ENCODE assay signal across 2 cellular contexts in the genomic region with DNA sequence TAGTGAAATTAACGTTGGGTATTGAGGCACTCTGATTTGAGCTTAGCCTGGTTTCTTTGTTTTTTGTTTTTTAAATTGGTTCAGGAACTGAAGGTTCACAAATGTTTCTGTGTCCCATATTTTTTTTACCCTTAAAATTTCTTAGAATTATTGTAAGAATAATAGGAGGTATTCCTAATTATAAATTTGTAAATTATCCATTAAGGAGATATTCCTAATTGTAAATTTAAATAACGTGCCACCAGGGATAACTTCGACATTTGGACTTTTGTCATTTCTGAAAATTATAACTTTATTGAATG.
TF ChIP-seq lines count a peak whose summit lies in the region.

No MANE protein-coding gene starts in this region.

TF ChIP-seq in SK-N-SH, 30 proteins besides CTCF, POLR2A, EP300 and RAD21 (continued from another document):
- TF ChIP-seq ZBTB33 (IDR thresholded peaks at IDR 0.05; ENCODE audit: borderline replicate concordance, low read depth) (no peak), CHD2 (IDR thresholded peaks at IDR 0.05; ENCODE audit: low read length, partially characterized antibody) (no peak), FOXM1 (IDR thresholded peaks at IDR 0.05; ENCODE audit: low read depth) (no peak), GABPA (IDR thresholded peaks at IDR 0.05; ENCODE audit: low read depth) (no peak), NRF1 (IDR thresholded peaks at IDR 0.05; ENCODE audit: low read depth, low read length) (no peak), RFX5 (IDR thresholded peaks at IDR 0.05; ENCODE audit: low read length) (no peak), SIN3A (IDR thresholded peaks at IDR 0.05; ENCODE audit: borderline replicate concordance, low read depth, low read length) (no peak), MXI1 (IDR thresholded peaks at IDR 0.05; ENCODE audit: low read depth, low read length) (no peak), JUND (IDR thresholded peaks at IDR 0.05) (no peak)
- TF ChIP-seq, protein P1, sequence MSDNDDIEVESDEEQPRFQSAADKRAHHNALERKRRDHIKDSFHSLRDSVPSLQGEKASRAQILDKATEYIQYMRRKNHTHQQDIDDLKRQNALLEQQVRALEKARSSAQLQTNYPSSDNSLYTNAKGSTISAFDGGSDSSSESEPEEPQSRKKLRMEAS (IDR thresholded peaks at IDR 0.05; ENCODE audit: low read depth) = no peak

TF ChIP-seq in SK-N-SH treated with all-trans-retinoic acid at 6 μM for 48 hours, 23 proteins besides CTCF, POLR2A, EP300 and RAD21 (continued from another document):
- TF ChIP-seq CSRNP3 (CRISPR knock-in tag; IDR thresholded peaks at IDR 0.05) (no peak), ESRRG (CRISPR knock-in tag; IDR thresholded peaks at IDR 0.05) (no peak), TCF4 (CRISPR knock-in tag; IDR thresholded peaks at IDR 0.05; ENCODE audit: borderline replicate concordance) (no peak), TSHZ2 (CRISPR knock-in tag; IDR thresholded peaks at IDR 0.05) (no peak), ZNF70 (CRISPR knock-in tag; IDR thresholded peaks at IDR 0.05) (no peak), CREB5 (CRISPR knock-in tag; IDR thresholded peaks at IDR 0.05; ENCODE audit: low read depth) (no peak), ZFP30 (CRISPR knock-in tag; IDR thresholded peaks at IDR 0.05) (no peak), PPARA (CRISPR knock-in tag; IDR thresholded peaks at IDR 0.05; ENCODE audit: borderline replicate concordance) (no peak), ZNF8 (CRISPR knock-in tag; IDR thresholded peaks at IDR 0.05) (no peak)
